In the genomic region with DNA sequence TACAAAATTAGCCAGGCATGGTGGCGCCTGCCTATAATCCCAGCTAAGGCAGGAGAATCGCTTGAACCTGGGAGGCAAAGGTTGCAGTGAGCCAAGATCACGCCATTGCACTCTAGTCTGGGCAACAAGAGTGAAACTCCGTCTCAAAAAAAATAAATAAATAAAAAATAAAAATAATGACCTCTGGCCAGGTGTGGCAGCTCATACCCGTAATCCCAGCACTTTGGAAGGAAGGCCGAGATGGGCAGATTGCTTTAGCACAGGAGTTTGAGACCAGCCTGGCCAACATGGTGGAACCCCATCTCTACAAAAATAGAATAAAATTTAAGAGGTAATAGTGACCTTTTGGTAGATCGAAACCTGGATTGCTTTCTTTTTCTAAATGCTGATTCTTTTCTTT, we compare ENCODE assay signal across 6 cellular contexts. TPM values are rescaled to one million over a fixed set of nuclear protein-coding genes. Genes with fewer than 3 reads are reported as not detected.
DNase-seq lines count a peak whose midpoint lies in the region; ATAC-seq and TF ChIP-seq lines count a peak whose summit lies in the region.
"Not testable (repeated sequence)": the region's sequence is repeated elsewhere in the genome, so short reads cannot be mapped to it uniquely, and the experiment has no call there.

No MANE protein-coding gene starts in this region.

- ATAC-seq in gastroesophageal sphincter: not testable (repeated sequence)
- ATAC-seq in mucosa of descending colon: peak; percentile 39

- 90 to 100% methylated on average over 5 to 7 of the region's 7 CpGs for WGBS in gastroesophageal sphincter (ENCODE audit: low coverage in 1 of 2), 2 donors
- WGBS in sigmoid colon, 2 donors: 53 to 82% methylated on average over 7 of the region's 7 CpGs
- WGBS in thyroid gland, 2 donors: 95% methylated on average over 7 of the region's 7 CpGs

- not testable (repeated sequence) for H3K36me3 ChIP-seq in colonic mucosa; mucosa of descending colon (ENCODE audit: low read depth)
- peaks cover 0 to 36% of the 10 kb centered on the region in 2 donors for H3K36me3 ChIP-seq in gastroesophageal sphincter
- H3K36me3 ChIP-seq in left ventricle myocardium inferior: peaks cover 34% of the 10 kb centered on the region
- H3K36me3 ChIP-seq in sigmoid colon: peaks cover 10 to 24% (median 13%) of the 10 kb centered on the region in 4 donors
- peaks cover 6 to 13% of the 10 kb centered on the region in 2 donors for H3K36me3 ChIP-seq in thyroid gland

- TF ChIP-seq POLR2A in gastroesophageal sphincter (IDR thresholded peaks at IDR 0.05); sigmoid colon (IDR thresholded peaks at IDR 0.05); thyroid gland (IDR thresholded peaks at IDR 0.05): not testable (repeated sequence)

- not testable (repeated sequence) for DNase-seq in colonic mucosa, left ventricle myocardium inferior, mucosa of descending colon, sigmoid colon, thyroid gland

- not testable (repeated sequence) for TF ChIP-seq EP300 in gastroesophageal sphincter (IDR thresholded peaks at IDR 0.05); sigmoid colon (IDR thresholded peaks at IDR 0.05)

- H3K9me3 ChIP-seq in colonic mucosa; gastroesophageal sphincter; left ventricle myocardium inferior (replicated peaks); mucosa of descending colon; sigmoid colon; thyroid gland: not testable (repeated sequence)

- not testable (repeated sequence) for H3K9ac ChIP-seq in colonic mucosa (ENCODE audit: low read depth in 2 of 2, low read length in 2 of 2)

- intact Hi-C loops in colonic mucosa (cut with DNase I) (loop anchor here (5.0 kb wide), 1 partner anchor 47 kb away; no protein-coding TSS in a partner anchor), thyroid gland (cut with DNase I) (loop anchor here (5.0 kb wide), 1 partner anchor 37 kb away; no protein-coding TSS in a partner anchor)
- intact Hi-C loops in left ventricle myocardium inferior (cut with micrococcal nuclease); mucosa of descending colon (cut with DNase I, micrococcal nuclease); sigmoid colon (cut with DNase I): not testable (repeated sequence)

- H3K27me3 ChIP-seq in colonic mucosa; gastroesophageal sphincter; left ventricle myocardium inferior (ENCODE audit: low read depth); sigmoid colon; thyroid gland: not testable (repeated sequence)

- not testable (repeated sequence) for TF ChIP-seq CTCF in colonic mucosa (IDR thresholded peaks at IDR 0.05); gastroesophageal sphincter (IDR thresholded peaks at IDR 0.05); left ventricle myocardium inferior (IDR thresholded peaks at IDR 0.05; ENCODE audit: borderline replicate concordance); mucosa of descending colon (IDR thresholded peaks at IDR 0.05); sigmoid colon (IDR thresholded peaks at IDR 0.05); thyroid gland (IDR thresholded peaks at IDR 0.05)

- H3K4me3 ChIP-seq in colonic mucosa; gastroesophageal sphincter; left ventricle myocardium inferior; mucosa of descending colon; sigmoid colon; thyroid gland (replicated peaks in 1 of 3): not testable (repeated sequence)

- H3K4me1 ChIP-seq in colonic mucosa: peaks cover 11% of the 10 kb centered on the region
- peaks cover 0 to 71% (median 17%) of the 10 kb centered on the region in 3 donors for H3K4me1 ChIP-seq in gastroesophageal sphincter
- H3K4me1 ChIP-seq in left ventricle myocardium inferior: peaks cover 71% of the 10 kb centered on the region
- H3K4me1 ChIP-seq in mucosa of descending colon (ENCODE audit: low read depth): peaks cover 29% of the 10 kb centered on the region
- peaks cover 0 to 60% (median 52%) of the 10 kb centered on the region in 4 donors for H3K4me1 ChIP-seq in sigmoid colon
- H3K4me1 ChIP-seq in thyroid gland: peaks cover 21 to 28% of the 10 kb centered on the region in 2 donors

- H3K27ac ChIP-seq in colonic mucosa (peak overlapping the region; percentile 36), gastroesophageal sphincter (peak overlapping the region; percentile 44 to 92 (median 78)), left ventricle myocardium inferior (replicated peaks) (peak overlapping the region; percentile 94), sigmoid colon (peak overlapping the region; percentile 83 to 93 (median 88)), thyroid gland (peak overlapping the region; percentile 85 to 97 (median 91))

RNA-seq across cellular contexts. Expression of gene PPP6R3, which starts 60.0 kb away (rescaled TPM):
- total RNA-seq in colonic mucosa (100 to 1,000 TPM in 1 of 2 donors, 10 to 100 TPM in 1; 95.0 to 103 TPM), gastroesophageal sphincter (100 to 1,000 TPM; 128 to 164 (median 144) TPM), left ventricle myocardium inferior (78.8 TPM), mucosa of descending colon (100 to 1,000 TPM; 107 to 141 (median 115) TPM), sigmoid colon (100 to 1,000 TPM; 133 to 157 (median 146) TPM), thyroid gland (100 to 1,000 TPM; 238 to 334 (median 268) TPM)
- 10 to 100 TPM; 24.0 to 39.4 (median 31.0) TPM for polyA plus RNA-seq in sigmoid colon

Comparison
In these comparisons a context has a peak if more than half of its experiments do, and no peak if none do; other contexts are left out.
1. H3K27ac ChIP-seq: peak in every context shown above with its lines; median percentile 94 in left ventricle myocardium inferior; 91 in thyroid gland; 88 in sigmoid colon; 78 in gastroesophageal sphincter; 36 in colonic mucosa.